Comparison of ENCODE assay signal across 10 cellular contexts in the genomic region with DNA sequence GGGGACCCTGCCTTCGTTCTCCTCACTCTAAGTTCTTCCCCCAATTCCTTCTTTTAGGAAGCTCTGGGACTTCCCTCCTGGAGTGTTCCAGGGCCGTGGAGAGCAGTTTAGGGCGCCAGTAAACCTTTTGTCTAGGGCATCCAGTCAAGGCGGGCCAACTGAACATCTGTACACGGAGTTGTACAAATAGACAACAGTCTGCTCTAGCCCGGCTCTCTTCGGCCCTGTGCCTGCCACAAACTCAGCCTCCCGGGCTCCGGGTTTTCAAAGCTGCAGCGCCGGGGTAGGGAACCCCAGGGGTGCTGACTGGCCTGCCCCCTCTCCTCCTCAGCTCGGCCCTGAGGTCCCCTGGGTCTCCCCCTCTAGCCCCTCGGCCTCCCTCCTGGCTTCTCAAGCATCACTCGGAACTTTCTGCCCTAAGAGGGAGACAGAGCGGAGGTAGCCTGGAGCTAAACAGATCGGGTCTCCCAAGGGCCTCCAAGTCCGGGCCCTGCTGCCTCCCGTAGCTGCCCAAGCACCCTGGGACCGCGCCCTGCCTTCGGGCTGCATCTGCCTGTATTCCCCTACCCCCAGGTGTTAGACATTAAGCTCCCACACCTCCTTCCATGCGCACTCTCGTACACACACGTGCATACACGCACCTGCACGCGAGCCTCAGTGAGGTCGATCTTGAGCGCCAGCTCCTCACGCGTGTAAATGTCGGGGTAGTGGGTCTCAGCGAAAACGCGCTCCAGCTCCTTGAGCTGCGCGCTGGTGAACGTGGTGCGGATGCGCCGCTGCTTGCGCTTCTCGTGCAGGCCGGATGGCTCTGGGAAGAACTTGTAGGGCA. TPM values are rescaled to one million over a fixed set of nuclear protein-coding genes. Genes with fewer than 3 reads are reported as not detected.
DNase-seq lines count a peak whose midpoint lies in the region; ATAC-seq and TF ChIP-seq lines count a peak whose summit lies in the region.
"Had no signal": no experiment of that assay in that cellular context is flagged by ENCODE, and none has a peak within 500 bp of the region (broad histone marks: within the 10 kb centered on the region; RNA-seq: fewer than 3 reads in every experiment).

No MANE protein-coding gene starts in this region.

- H3K9me3 Mint-ChIP-seq in activated naive CD8-positive, alpha-beta T cell treated with anti-CD3 and anti-CD28 coated beads for 36 hours: no peaks in the 10 kb centered on the region

- ATAC-seq in left lobe of liver: peak; percentile 29

- peaks cover 25% of the 10 kb centered on the region for H3K4me1 Mint-ChIP-seq in activated naive CD8-positive, alpha-beta T cell treated with anti-CD3 and anti-CD28 coated beads for 36 hours

- peaks cover 53% of the 10 kb centered on the region for H3K4me1 ChIP-seq in suprapubic skin

- H3K4me3 Mint-ChIP-seq in activated naive CD8-positive, alpha-beta T cell treated with anti-CD3 and anti-CD28 coated beads for 36 hours: peak overlapping the region; percentile 18

- H3K36me3 ChIP-seq in suprapubic skin: peaks cover 22% of the 10 kb centered on the region

- H3K27me3 ChIP-seq in suprapubic skin: peaks cover 53% of the 10 kb centered on the region

- no peak overlapping the region for H3K27ac Mint-ChIP-seq in activated naive CD8-positive, alpha-beta T cell treated with anti-CD3 and anti-CD28 coated beads for 36 hours

- peaks cover 2% of the 10 kb centered on the region for H3K36me3 Mint-ChIP-seq in activated naive CD8-positive, alpha-beta T cell treated with anti-CD3 and anti-CD28 coated beads for 36 hours

- peaks cover 46% of the 10 kb centered on the region for H3K27me3 Mint-ChIP-seq in activated naive CD8-positive, alpha-beta T cell treated with anti-CD3 and anti-CD28 coated beads for 36 hours

- no peaks in the 10 kb centered on the region for H3K9me3 ChIP-seq in suprapubic skin

- TF ChIP-seq CTCF in suprapubic skin (IDR thresholded peaks at IDR 0.05): no peak

- no peak for TF ChIP-seq EP300 in suprapubic skin (IDR thresholded peaks at IDR 0.05)

- peak overlapping the region; percentile 50 for H3K4me3 ChIP-seq in suprapubic skin

- DNase-seq in activated CD4-positive, alpha-beta T cell treated with anti-CD3 and anti-CD28 coated beads, Interleukin-2, amount 50 U/mL, for 48 hours: peak; percentile 11 to 29
- no peak for DNase-seq in activated CD4-positive, alpha-beta T cell treated with anti-CD3 and anti-CD28 coated beads, Interleukin-2, amount 50 U/mL, for 4 hours
- peak; percentile 18 for DNase-seq in activated naive CD8-positive, alpha-beta T cell treated with anti-CD3 and anti-CD28 coated beads for 36 hours
- DNase-seq in left lobe of liver (ENCODE audit: low spot score): no peak
- DNase-seq in suprapubic skin (ENCODE audit: low spot score in 2 of 2): peak in 1 of 2 donors; percentile 65
- no peak for DNase-seq in HK-2 (ENCODE audit: unreplicated experiment)
- DNase-seq in hippocampal formation (lab: John Stamatoyannopoulos, UW): no peak
- DNase-seq in NCI-H187 treated with DMSO at 0.1 percent for 48 hours (lab: John Stamatoyannopoulos, UW): no peak

- WGBS in suprapubic skin: 30% methylated on average over 41 of the region's 44 CpGs

- TF ChIP-seq POLR2A in suprapubic skin (IDR thresholded peaks at IDR 0.05): no peak

- no peak overlapping the region for H3K27ac ChIP-seq in suprapubic skin

RNA-seq across cellular contexts. Expression of a gene that starts 3.3 kb away (rescaled TPM):
- not detected for total RNA-seq in activated naive CD8-positive, alpha-beta T cell treated with anti-CD3 and anti-CD28 coated beads for 36 hours
- total RNA-seq in left lobe of liver (not detected), suprapubic skin (not detected)
- total RNA-seq: Daoy, temporal lobe had no signal

RNA-seq across cellular contexts. Expression of a gene that starts 16.1 kb away (rescaled TPM):
- 10 to 100 TPM; 69.5 to 71.2 TPM for total RNA-seq in activated naive CD8-positive, alpha-beta T cell treated with anti-CD3 and anti-CD28 coated beads for 36 hours
- 56.3 TPM for total RNA-seq in left lobe of liver
- 100 to 1,000 TPM in 1 of 4 donors, 10 to 100 TPM in 3; 31.0 to 102 (median 63.1) TPM for total RNA-seq in suprapubic skin

RNA-seq across cellular contexts. Expression of a gene that starts 24.1 kb away (rescaled TPM):
- total RNA-seq in activated naive CD8-positive, alpha-beta T cell treated with anti-CD3 and anti-CD28 coated beads for 36 hours: not detected
- total RNA-seq in left lobe of liver: 5.8 TPM
- 10 to 100 TPM in 1 of 4 donors, 1 to 10 TPM in 3; 3.1 to 10.1 (median 5.1) TPM for total RNA-seq in suprapubic skin
- total RNA-seq: Daoy had no signal

RNA-seq across cellular contexts. Expression of a gene that starts 48.7 kb away (rescaled TPM):
- not detected for total RNA-seq in activated naive CD8-positive, alpha-beta T cell treated with anti-CD3 and anti-CD28 coated beads for 36 hours
- total RNA-seq in left lobe of liver (not detected), suprapubic skin (1 to 10 TPM in 3 of 4 donors, not detected in 1; 1.5 to 4.3 (median 4.3) TPM)
- total RNA-seq: Daoy had no signal

Comparison
In these comparisons a context has a peak if more than half of its experiments do, and no peak if none do; other contexts are left out.
1. DNase-seq: peak in activated CD4-positive, alpha-beta T cell treated with anti-CD3 and anti-CD28 coated beads, Interleukin-2, amount 50 U/mL, for 48 hours (2 of 2) and activated naive CD8-positive, alpha-beta T cell treated with anti-CD3 and anti-CD28 coated beads for 36 hours (single experiment); none in activated CD4-positive, alpha-beta T cell treated with anti-CD3 and anti-CD28 coated beads, Interleukin-2, amount 50 U/mL, for 4 hours (0 of 2), left lobe of liver (single experiment), HK-2 (single experiment), hippocampal formation (0 of 2) and NCI-H187 treated with DMSO at 0.1 percent for 48 hours (single experiment).